ENCODE assay signal across 13 cellular contexts in the genomic region with DNA sequence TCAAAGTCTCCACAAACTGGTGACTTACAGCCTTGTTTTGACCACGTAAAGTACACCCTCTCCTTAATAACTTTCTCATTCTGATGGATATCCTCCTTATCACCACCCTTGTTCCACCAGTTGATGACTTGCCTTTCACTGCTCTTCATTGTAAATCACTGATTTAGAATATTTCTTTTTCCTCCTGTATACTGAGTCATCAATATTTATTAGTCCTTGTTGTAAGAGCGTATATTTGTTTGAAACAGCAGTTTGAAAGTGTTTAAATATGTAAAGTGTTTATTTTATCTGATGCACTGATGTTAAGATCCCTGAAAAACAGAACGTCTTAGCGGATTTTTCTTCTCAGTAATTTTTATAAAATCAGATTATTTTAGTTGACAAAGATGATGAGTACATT. TPM values are rescaled to one million over a fixed set of nuclear protein-coding genes. Genes with fewer than 3 reads are reported as not detected.
DNase-seq lines count a peak whose midpoint lies in the region; ATAC-seq, FAIRE-seq and TF ChIP-seq lines count a peak whose summit lies in the region.
"Had no signal": no experiment of that assay in that cellular context is flagged by ENCODE, and none has a peak within 500 bp of the region (broad histone marks: within the 10 kb centered on the region; RNA-seq: fewer than 3 reads in every experiment).

No MANE protein-coding gene starts in this region.

- peaks cover 6 to 8% of the 10 kb centered on the region in 2 donors for H3K4me1 Mint-ChIP-seq in natural killer cell treated with Interleukin-12 subunit alpha and Interleukin-12 subunit beta and Interleukin-15 and Interleukin-18, amount 100 ng/mL, for 72 hours (ENCODE audit: low read depth in 2 of 2)
- H3K4me1 Mint-ChIP-seq in natural killer cell (peaks cover 6 to 10% of the 10 kb centered on the region in 2 donors), type B pancreatic cell (ENCODE audit: unreplicated experiment) (no peaks in the 10 kb centered on the region)
- H3K4me1 Mint-ChIP-seq in CD8-positive, alpha-beta T cell (ENCODE audit: low read depth): peaks cover 21% of the 10 kb centered on the region

- H3K79me2 ChIP-seq in K562 (ENCODE audit: control insufficient read depth, insufficient read depth, low read length) (peaks cover 28% of the 10 kb centered on the region), HepG2 (ENCODE audit: insufficient read depth, low read length) (no peaks in the 10 kb centered on the region)

- H3K9ac ChIP-seq in K562 (ENCODE audit: insufficient read depth in 1 of 2, low read depth in 2 of 2, low read length in 2 of 2) (no peak overlapping the region), HepG2 (ENCODE audit: insufficient read depth, low read depth, low read length) (no peak overlapping the region)

- no peak overlapping the region for H3K27ac Mint-ChIP-seq in natural killer cell treated with Interleukin-12 subunit alpha and Interleukin-12 subunit beta and Interleukin-15 and Interleukin-18, amount 100 ng/mL, for 72 hours
- H3K27ac Mint-ChIP-seq in natural killer cell (peak overlapping the region in 1 of 2 donors; percentile 17), type B pancreatic cell (peak overlapping the region; percentile 22)
- H3K27ac Mint-ChIP-seq in CD8-positive, alpha-beta T cell: no peak overlapping the region

- no peak for TF ChIP-seq RAD21 in K562 (CRISPR knock-in tag; conservative IDR thresholded peaks at IDR 0.05 in 1 of 2, IDR thresholded peaks at IDR 0.05 in 1 of 2)
- no peak for TF ChIP-seq RAD21 in HepG2 (CRISPR knock-in tag; IDR thresholded peaks at IDR 0.05)

- H3K4me1 ChIP-seq in K562 (replicated peaks in 1 of 2; ENCODE audit: control insufficient read depth in 2 of 2, insufficient read depth in 2 of 2, low read length in 2 of 2): peaks cover 0 to 14% of the 10 kb centered on the region in 2 experiments; a peak in 3 of 5 replicates
- peaks cover 13% of the 10 kb centered on the region; the same call in 1 of the 2 replicates for H3K4me1 ChIP-seq in HepG2 (ENCODE audit: insufficient read depth, low read length)
- H3K4me1 ChIP-seq in CD8-positive, alpha-beta T cell (ENCODE audit: insufficient read depth, low read length): peaks cover 6% of the 10 kb centered on the region

- H3K4me3 ChIP-seq in K562 (no peak overlapping the region), HepG2 (replicated peaks in 1 of 3; ENCODE audit: insufficient read depth in 1 of 3, low read depth in 2 of 3, low read length in 3 of 3) (no peak overlapping the region)
- H3K4me3 ChIP-seq in CD8-positive, alpha-beta T cell (ENCODE audit: low read depth, low read length): no peak overlapping the region

- TF ChIP-seq POLR2A in K562 (conservative IDR thresholded peaks at IDR 0.05): no peak
- TF ChIP-seq POLR2A in HepG2 (IDR thresholded peaks at IDR 0.05; ENCODE audit: insufficient read depth in 1 of 2, low read depth in 2 of 2, low read length in 2 of 2): no peak

- intact Hi-C loops in natural killer cell (cut with micrococcal nuclease): no loop called here
- intact Hi-C loops in K562 (cut with micrococcal nuclease): no loop called here
- intact Hi-C loops in HepG2 (cut with micrococcal nuclease; ENCODE audit: unreplicated experiment): no loop called here
- intact Hi-C loops in CD8-positive, alpha-beta T cell (cut with DNase I, micrococcal nuclease): no loop called here

- H3K4me3 Mint-ChIP-seq in natural killer cell treated with Interleukin-12 subunit alpha and Interleukin-12 subunit beta and Interleukin-15 and Interleukin-18, amount 100 ng/mL, for 72 hours: peak overlapping the region; percentile 44
- H3K4me3 Mint-ChIP-seq in natural killer cell (no peak overlapping the region), type B pancreatic cell (peak overlapping the region; percentile 48)
- H3K4me3 Mint-ChIP-seq in CD8-positive, alpha-beta T cell: no peak overlapping the region

- WGBS in K562 (ENCODE audit: insufficient coverage, low coverage, missing lambda C conversion rate): 80% methylated on average over 4 of the region's 4 CpGs
- WGBS in HepG2 (ENCODE audit: low lambda C conversion rate): 98% methylated on average over 4 of the region's 4 CpGs

- no peak for DNase-seq in natural killer cell treated with Interleukin-12 subunit alpha and Interleukin-12 subunit beta and Interleukin-15 and Interleukin-18, amount 100 ng/mL, for 72 hours (ENCODE audit: low spot score)
- DNase-seq in natural killer cell: no peak
- DNase-seq in K562 (ENCODE audit: extremely low read depth in 1 of 4, low spot score in 3 of 4): peak in 1 of 4 experiments; percentile 9
- DNase-seq in HepG2 (ENCODE audit: low spot score): no peak
- DNase-seq in type B pancreatic cell (ENCODE audit: extremely low spot score, unreplicated experiment): no peak
- DNase-seq in CD8-positive, alpha-beta T cell: no peak
- DNase-seq in NOMO-1 treated with dmso at 0.1 percent for 144 hours (lab: John Stamatoyannopoulos, UW; ENCODE audit: unreplicated experiment): no peak
- DNase-seq in activated gamma-delta T cell (lab: John Stamatoyannopoulos, UW): no peak
- DNase-seq: CD8-positive, alpha-beta memory T cell; NCI-H1092 treated with DMSO at 0.1 percent for 48 hours; NCI-H2081; Right ventricle myocardium superior had no signal

- H3K36me3 ChIP-seq in K562 (ENCODE audit: control insufficient read depth, insufficient read depth, low read length) (peaks cover 44% of the 10 kb centered on the region), HepG2 (replicated peaks in 1 of 2; ENCODE audit: control insufficient read depth in 1 of 2, insufficient read depth in 2 of 2, low read length in 2 of 2) (peaks cover 8 to 34% of the 10 kb centered on the region in 2 experiments)
- peaks cover 16% of the 10 kb centered on the region for H3K36me3 ChIP-seq in CD8-positive, alpha-beta T cell (ENCODE audit: insufficient read depth, low read length)

- H3K4me2 ChIP-seq in K562 (ENCODE audit: insufficient read depth, low read length): no peak overlapping the region
- no peak overlapping the region for H3K4me2 ChIP-seq in HepG2 (ENCODE audit: low read depth, low read length)

- TF ChIP-seq EP300 in K562 (IDR thresholded peaks at IDR 0.05; ENCODE audit: low read length) (no peak), HepG2 (IDR thresholded peaks at IDR 0.05; ENCODE audit: low read depth in 2 of 2, low read length in 2 of 2) (no peak), HepG2 (CRISPR knock-in tag; IDR thresholded peaks at IDR 0.05; ENCODE audit: borderline replicate concordance) (no peak)

- no peaks in the 10 kb centered on the region for H3K9me3 ChIP-seq in K562 (replicated peaks; ENCODE audit: control insufficient read depth, insufficient read depth, low read depth, low read length)
- H3K9me3 ChIP-seq in HepG2 (ENCODE audit: low read length): no peaks in the 10 kb centered on the region
- no peaks in the 10 kb centered on the region for H3K9me3 ChIP-seq in CD8-positive, alpha-beta T cell (ENCODE audit: low read length)

- CTCF ChIA-PET in K562 (lab: Yijun Ruan, JAX; ENCODE audit: low intra/inter-chr PET ratio) (no interaction called here), HepG2 (lab: Yijun Ruan, JAX; ENCODE audit: low intra/inter-chr PET ratio, low total read pairs) (no interaction called here)
- CTCF ChIA-PET in CD8-positive, alpha-beta T cell (lab: Charles Lee): no interaction called here

- POLR2A ChIA-PET in K562 (lab: Yijun Ruan, JAX): no interaction called here
- POLR2A ChIA-PET in HepG2 (lab: Yijun Ruan, JAX): no interaction called here
- POLR2A ChIA-PET in CD8-positive, alpha-beta T cell (lab: Charles Lee): interaction anchor here (1.0 kb wide), 1 partner anchor 88 kb away, joined by 4 read pairs; the partner anchor contains the start of gene ZNF638

- H3K27me3 Mint-ChIP-seq in natural killer cell treated with Interleukin-12 subunit alpha and Interleukin-12 subunit beta and Interleukin-15 and Interleukin-18, amount 100 ng/mL, for 72 hours: no peaks in the 10 kb centered on the region
- H3K27me3 Mint-ChIP-seq in natural killer cell (ENCODE audit: low read depth in 2 of 2): no peaks in the 10 kb centered on the region
- no peaks in the 10 kb centered on the region for H3K27me3 Mint-ChIP-seq in type B pancreatic cell
- no peaks in the 10 kb centered on the region for H3K27me3 Mint-ChIP-seq in CD8-positive, alpha-beta T cell (ENCODE audit: low read depth)
- H3K27me3 Mint-ChIP-seq: CD8-positive, alpha-beta memory T cell had no signal

- H2AFZ ChIP-seq in K562 (ENCODE audit: low read depth, low read length) (no peak overlapping the region), HepG2 (ENCODE audit: low read length) (no peak overlapping the region)

- H4K20me1 ChIP-seq in K562 (replicated peaks; ENCODE audit: control insufficient read depth, insufficient read depth, low read length): no peaks in the 10 kb centered on the region
- H4K20me1 ChIP-seq in HepG2 (ENCODE audit: insufficient read depth, low read length): no peaks in the 10 kb centered on the region; the same call in 1 of the 2 replicates

- H3K27me3 ChIP-seq in K562 (ENCODE audit: control insufficient read depth in 2 of 2, insufficient read depth in 2 of 2, low read length in 2 of 2) (no peaks in the 10 kb centered on the region), HepG2 (ENCODE audit: control insufficient read depth in 1 of 2, insufficient read depth in 2 of 2, low read length in 2 of 2) (no peaks in the 10 kb centered on the region)
- H3K27me3 ChIP-seq in CD8-positive, alpha-beta T cell (ENCODE audit: insufficient read depth, low read length): no peaks in the 10 kb centered on the region

- H3K9me1 ChIP-seq in K562 (ENCODE audit: control insufficient read depth, insufficient read depth, low read length): no peaks in the 10 kb centered on the region

- ATAC-seq in natural killer cell treated with Interleukin-12 subunit alpha and Interleukin-12 subunit beta and Interleukin-15 and Interleukin-18, amount 100 ng/mL, for 72 hours: no peak
- no peak for ATAC-seq in natural killer cell
- peak; percentile 36; the same call in 1 of the 3 replicates for ATAC-seq in K562
- ATAC-seq in HepG2: no peak
- ATAC-seq in CD8-positive, alpha-beta T cell: no peak

- TF ChIP-seq CTCF in natural killer cell (IDR thresholded peaks at IDR 0.05): no peak
- TF ChIP-seq CTCF in K562 (IDR thresholded peaks at IDR 0.05 in 2 of 3, conservative IDR thresholded peaks at IDR 0.05 in 1 of 3; ENCODE audit: insufficient read depth in 2 of 3, low read depth in 1 of 3, low read length in 3 of 3): no peak
- no peak for TF ChIP-seq CTCF in HepG2 (CRISPR knock-in tag; IDR thresholded peaks at IDR 0.05)
- no peak for TF ChIP-seq CTCF in type B pancreatic cell (conservative IDR thresholded peaks at IDR 0.05)
- no peak for TF ChIP-seq CTCF in CD8-positive, alpha-beta T cell (IDR thresholded peaks at IDR 0.05)

- FAIRE-seq in K562 (lab: Jason Lieb, UNC) (no peak), HepG2 (lab: Jason Lieb, UNC) (no peak)

- H3K9me3 Mint-ChIP-seq in natural killer cell treated with Interleukin-12 subunit alpha and Interleukin-12 subunit beta and Interleukin-15 and Interleukin-18, amount 100 ng/mL, for 72 hours: no peaks in the 10 kb centered on the region
- H3K9me3 Mint-ChIP-seq in natural killer cell (no peaks in the 10 kb centered on the region), type B pancreatic cell (no peaks in the 10 kb centered on the region)
- no peaks in the 10 kb centered on the region for H3K9me3 Mint-ChIP-seq in CD8-positive, alpha-beta T cell
- H3K9me3 Mint-ChIP-seq: CD8-positive, alpha-beta memory T cell had no signal

- H3K36me3 Mint-ChIP-seq in natural killer cell treated with Interleukin-12 subunit alpha and Interleukin-12 subunit beta and Interleukin-15 and Interleukin-18, amount 100 ng/mL, for 72 hours: peaks cover 13% of the 10 kb centered on the region
- H3K36me3 Mint-ChIP-seq in natural killer cell (peaks cover 13% of the 10 kb centered on the region), type B pancreatic cell (peaks cover 20% of the 10 kb centered on the region)
- peaks cover 31% of the 10 kb centered on the region for H3K36me3 Mint-ChIP-seq in CD8-positive, alpha-beta T cell

- BruUV-seq in K562 (replicated peaks; lab: Mats Ljungman, UMichigan) (no TSS peak), HepG2 (replicated peaks; lab: Mats Ljungman, UMichigan) (no TSS peak)

- in situ Hi-C loops in K562 (cut with MboI): no loop called here
- in situ Hi-C loops in HepG2 (cut with HindIII; ENCODE audit: extremely low pct_ligation_motif_present, low pct_unique_long_range_greater_than_20kb): no loop called here

- H3K27ac ChIP-seq in K562 (ENCODE audit: extremely low read depth, low read depth, low read length) (no peak overlapping the region), HepG2 (ENCODE audit: extremely low read length, insufficient read depth, low read length) (no peak overlapping the region)
- no peak overlapping the region for H3K27ac ChIP-seq in CD8-positive, alpha-beta T cell (ENCODE audit: low read depth, low read length)

RNA-seq across cellular contexts. Expression of gene DYSF, which starts 34.2 kb away (rescaled TPM):
- total RNA-seq in natural killer cell treated with Interleukin-12 subunit alpha and Interleukin-12 subunit beta and Interleukin-15 and Interleukin-18, amount 100 ng/mL, for 72 hours: 10 to 100 TPM; 23.0 to 36.6 TPM
- total RNA-seq in natural killer cell (10 to 100 TPM; 11.4 to 19.5 (median 12.4) TPM), K562 (2014; rRNA removed) (0.32 and 0.49 TPM in 2 replicates), K562 (2014; rRNA removed; fragmentation: Illumina TruSeq; extraction: Trizol) (0.16 and 0.29 TPM in 2 replicates), K562 (2015; rRNA removed; fragmentation: Illumina TruSeq; extraction: Trizol) (0.19 and 0.25 TPM in 2 replicates), K562 (2021) (0.80 and 0.87 TPM in 2 replicates), HepG2 (2016; rRNA removed; fragmentation: Illumina TruSeq; extraction: Trizol) (0.15 and 0.17 TPM in 2 replicates), type B pancreatic cell (ENCODE audit: low replicate concordance) (1.7 and 4.2 TPM in 2 replicates)
- 3.8 and 9.4 TPM in 2 replicates for total RNA-seq in K562 (2011; cell fraction: chromatin; rRNA removed; ENCODE audit: low replicate concordance)
- total RNA-seq in K562 (2011; cell fraction: nucleolus; rRNA removed): 4.5 TPM in 2 replicates
- total RNA-seq in K562 (2011; cell fraction: nucleoplasm; rRNA removed): 3.1 and 3.7 TPM in 2 replicates
- polyA plus RNA-seq in K562 (2011; rRNA removed) (0.45 and 0.56 TPM in 2 replicates), K562 (2014; fragmentation: Illumina TruSeq; extraction: Trizol) (0.65 and 0.98 TPM in 2 replicates), K562 (2014; fragmentation: Nextera tagmentation; extraction: Ambion mirVana) (under 1 TPM; 0.01 TPM), K562 (2014; rRNA removed) (0.23 and 0.26 TPM in 2 replicates), HepG2 (2011; rRNA removed) (2.4 and 4.5 TPM in 2 replicates)
- polyA plus RNA-seq in K562 (2011; cell fraction: cytosol; rRNA removed): 0.15 and 0.95 TPM in 2 replicates
- polyA plus RNA-seq in K562 (2011; cell fraction: nucleus; rRNA removed): 0.88 and 4.1 TPM in 2 replicates
- polyA plus RNA-seq in K562 (2012): 1.0 and 2.2 TPM in 2 replicates
- 0.42 and 1.8 TPM in 2 replicates for polyA minus RNA-seq in K562 (2011; rRNA and poly(A)+ RNA removed)
- 0.91 and 3.0 TPM in 2 replicates for polyA minus RNA-seq in K562 (2011; cell fraction: cytosol; rRNA and poly(A)+ RNA removed)
- polyA minus RNA-seq in K562 (2011; cell fraction: nucleus; rRNA and poly(A)+ RNA removed): 2.2 TPM in 2 replicates
- 0.09 TPM in 1 of 2 replicates, not detected in the other for total RNA-seq in HepG2 (2016; cell fraction: cytosol; rRNA removed; fragmentation: Illumina TruSeq; extraction: Trizol; ENCODE audit: low read depth)
- 0.21 and 0.22 TPM in 2 replicates for total RNA-seq in HepG2 (2016; cell fraction: insoluble cytoplasmic fraction; rRNA removed; fragmentation: Illumina TruSeq; extraction: Trizol)
- 0.24 and 0.46 TPM in 2 replicates for total RNA-seq in HepG2 (2016; cell fraction: membrane; rRNA removed; fragmentation: Illumina TruSeq; extraction: Trizol)
- 0.09 and 0.78 TPM in 2 replicates for total RNA-seq in HepG2 (2016; cell fraction: nucleus; rRNA removed; fragmentation: Illumina TruSeq; extraction: Trizol)
- polyA plus RNA-seq in HepG2 (2011; cell fraction: cytosol; rRNA removed): 1.8 and 2.1 TPM in 2 replicates
- 4.5 and 8.3 TPM in 2 replicates for polyA plus RNA-seq in HepG2 (2011; cell fraction: nucleus; rRNA removed)
- 6.7 and 10.7 TPM in 2 replicates for polyA plus RNA-seq in HepG2 (2012)
- polyA plus RNA-seq in HepG2 (2016; cell fraction: cytosol; fragmentation: Illumina TruSeq; extraction: Trizol; ENCODE audit: low read depth): 0.02 and 0.16 TPM in 2 replicates
- 0.29 and 0.50 TPM in 2 replicates for polyA plus RNA-seq in HepG2 (2016; cell fraction: insoluble cytoplasmic fraction; fragmentation: Illumina TruSeq; extraction: Trizol; ENCODE audit: low read depth)
- 0.08 and 0.21 TPM in 2 replicates for polyA plus RNA-seq in HepG2 (2016; cell fraction: membrane; fragmentation: Illumina TruSeq; extraction: Trizol; ENCODE audit: low read depth)
- 0.85 and 1.3 TPM in 2 replicates for polyA plus RNA-seq in HepG2 (2016; cell fraction: nucleus; fragmentation: Illumina TruSeq; extraction: Trizol; ENCODE audit: insufficient read depth, low read depth)
- 1.7 and 9.6 TPM in 2 replicates for polyA minus RNA-seq in HepG2 (2011; rRNA and poly(A)+ RNA removed; ENCODE audit: low replicate concordance)
- 2.0 and 5.3 TPM in 2 replicates for polyA minus RNA-seq in HepG2 (2011; cell fraction: cytosol; rRNA and poly(A)+ RNA removed)
- 5.9 and 8.8 TPM in 2 replicates for polyA minus RNA-seq in HepG2 (2011; cell fraction: nucleus; rRNA and poly(A)+ RNA removed)
- 1 to 10 TPM; 4.6 to 6.2 TPM for total RNA-seq in CD8-positive, alpha-beta T cell
- total RNA-seq: HT-29 had no signal

Comparison
In these comparisons a context has a peak if more than half of its experiments do, and no peak if none do; other contexts are left out.
1. H3K4me3 Mint-ChIP-seq: peak in natural killer cell treated with Interleukin-12 subunit alpha and Interleukin-12 subunit beta and Interleukin-15 and Interleukin-18, amount 100 ng/mL, for 72 hours (single experiment) and type B pancreatic cell (single experiment); none in natural killer cell (single experiment) and CD8-positive, alpha-beta T cell (single experiment).